8 cellular contexts compared by ENCODE assay signal in the genomic region with DNA sequence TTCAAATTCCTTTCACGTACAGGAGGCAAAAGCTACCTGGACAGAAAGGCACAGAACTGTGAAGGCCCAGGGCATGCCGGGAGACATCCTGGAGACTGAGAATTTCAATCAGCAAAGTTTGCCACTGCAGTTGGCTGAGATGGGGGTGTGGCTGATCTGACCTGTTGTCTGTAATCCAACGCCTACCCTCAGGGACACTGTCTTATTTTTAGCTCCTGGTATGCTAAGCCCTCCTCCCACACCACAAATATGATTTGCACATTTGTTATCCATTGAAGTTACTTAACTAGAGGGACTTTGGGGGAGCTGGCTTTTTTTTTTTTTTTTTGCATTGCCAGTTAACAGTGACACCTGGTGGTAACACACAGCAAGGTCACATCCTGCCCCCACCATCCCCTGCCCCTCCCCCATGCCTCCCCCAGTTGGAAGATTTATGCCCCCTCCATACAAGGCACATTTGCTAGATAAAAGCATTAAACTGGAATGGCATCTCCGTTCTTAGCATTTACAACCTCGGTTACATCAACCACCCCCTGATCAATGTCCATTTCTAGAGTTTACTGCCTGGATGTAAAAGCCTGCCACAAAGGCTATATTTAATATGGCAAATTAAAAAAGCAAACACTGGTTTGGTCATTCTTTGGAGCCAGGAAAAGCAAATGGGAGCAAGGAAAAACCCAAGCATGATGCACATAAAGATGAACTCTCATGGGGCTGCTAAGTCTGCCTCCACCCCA. TPM values are rescaled to one million over a fixed set of nuclear protein-coding genes. Genes with fewer than 3 reads are reported as not detected.
DNase-seq lines count a peak whose midpoint lies in the region; ATAC-seq, FAIRE-seq and TF ChIP-seq lines count a peak whose summit lies in the region.

No MANE protein-coding gene starts in this region.

- TF ChIP-seq CTCF in AG09309 (IDR thresholded peaks at IDR 0.05; ENCODE audit: control insufficient read depth, insufficient read depth, low read depth, low read length, missing control alignments) (peak; percentile 57), GM10266 (IDR thresholded peaks at IDR 0.05; ENCODE audit: control insufficient read depth, insufficient read depth, low read depth, missing control alignments) (peak; percentile 41), bronchial epithelial cell (IDR thresholded peaks at IDR 0.05; ENCODE audit: insufficient read depth, low read length, severe bottlenecking) (peak; percentile 51)

- no peaks in the 10 kb centered on the region for H3K9me3 Mint-ChIP-seq in memory B cell

- peaks cover 11% of the 10 kb centered on the region for H3K4me1 Mint-ChIP-seq in memory B cell

- peaks cover 39% of the 10 kb centered on the region for H3K36me3 Mint-ChIP-seq in memory B cell

- no peak for FAIRE-seq in bronchial epithelial cell (lab: Jason Lieb, UNC)

- peaks cover 17% of the 10 kb centered on the region for H3K36me3 ChIP-seq in bronchial epithelial cell (ENCODE audit: control insufficient read depth, insufficient read depth, low read length)

- no peak overlapping the region for H3K27ac Mint-ChIP-seq in memory B cell

- H3K4me3 Mint-ChIP-seq in memory B cell, result no peak overlapping the region

- H3K27me3 Mint-ChIP-seq in memory B cell, result no peaks in the 10 kb centered on the region

- H3K27me3 ChIP-seq in bronchial epithelial cell (ENCODE audit: control insufficient read depth, insufficient read depth, low read length), result no peaks in the 10 kb centered on the region

- H3K4me3 ChIP-seq in AG09309 (ENCODE audit: control insufficient read depth, low read depth, low read length), result no peak overlapping the region
- H3K4me3 ChIP-seq in bronchial epithelial cell (ENCODE audit: low read depth, low read length), result no peak overlapping the region

- DNase-seq in AG09309 (ENCODE audit: low read depth) (peak; percentile 88), GM10266 (ENCODE audit: extremely low spot score) (peak; percentile 61), NCI-H2171 (lab: John Stamatoyannopoulos, UW) (peak; percentile 35), bronchial epithelial cell (ENCODE audit: low read depth) (peak; percentile 92), memory B cell (ENCODE audit: low spot score in 2 of 2) (peak; percentile 21 to 23)

- ATAC-seq in memory B cell (ENCODE audit: low read depth) (peak; percentile 10), GM21786 (IDR thresholded peaks at IDR 0.05; ENCODE audit: unreplicated experiment) (no peak), HG02870 (IDR thresholded peaks at IDR 0.05; ENCODE audit: unreplicated experiment) (no peak), HG03108 (IDR thresholded peaks at IDR 0.05; ENCODE audit: unreplicated experiment) (no peak)

RNA-seq across cellular contexts. Expression of a gene that starts 40.3 kb away (rescaled TPM):
- total RNA-seq in bronchial epithelial cell, result 14.6 and 14.7 TPM in 2 replicates

RNA-seq across cellular contexts. Expression of a gene that starts 40.6 kb away (rescaled TPM):
- total RNA-seq in bronchial epithelial cell, result 18.7 and 25.0 TPM in 2 replicates

Comparison
In these comparisons a context has a peak if more than half of its experiments do, and no peak if none do; other contexts are left out.
1. DNase-seq: peak in every context shown above with its lines; median percentile 92 in bronchial epithelial cell; 88 in AG09309; 61 in GM10266; 35 in NCI-H2171; 22 in memory B cell.